In the genomic region with DNA sequence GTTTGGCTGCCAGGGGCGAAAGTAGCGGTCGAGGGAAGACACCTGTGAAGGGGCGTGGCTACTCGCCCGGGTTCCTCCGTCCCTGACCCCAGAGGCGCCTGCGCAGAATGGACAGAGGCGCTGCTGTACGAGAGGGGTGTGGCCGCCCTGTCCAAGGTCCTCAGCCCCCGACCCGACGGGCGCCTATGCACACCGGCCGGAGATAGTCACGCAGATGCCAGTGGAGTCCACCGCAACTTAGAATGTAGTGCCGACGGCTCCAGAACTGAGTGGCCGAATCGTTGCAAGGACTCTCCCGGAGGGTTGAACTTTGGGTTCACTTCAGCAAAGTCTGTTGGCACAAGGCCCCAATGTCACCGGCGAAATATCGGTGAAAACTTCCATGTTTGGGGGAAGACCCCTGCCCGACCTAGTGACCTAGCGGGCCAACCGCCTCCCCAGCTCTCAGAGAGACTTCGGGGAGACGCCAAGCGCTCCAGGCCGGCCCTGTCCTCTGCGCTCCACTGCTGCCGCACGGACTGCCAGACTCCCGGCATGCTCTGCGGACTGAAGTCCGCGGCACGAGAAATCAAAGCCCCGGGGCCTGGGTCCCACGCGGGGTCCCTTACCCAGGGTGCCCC, we compare ENCODE assay signal across 9 cellular contexts. TPM values are rescaled to one million over a fixed set of nuclear protein-coding genes. Genes with fewer than 3 reads are reported as not detected.
A peak's percentile ranks its signal among the peaks of the same experiment; 100 is the strongest.
DNase-seq lines count a peak whose midpoint lies in the region; ATAC-seq, FAIRE-seq and TF ChIP-seq lines count a peak whose summit lies in the region.
"Had no signal": no experiment of that assay in that cellular context is flagged by ENCODE, and none has a peak within 500 bp of the region (broad histone marks: within the 10 kb centered on the region; RNA-seq: fewer than 3 reads in every experiment).

No MANE protein-coding gene starts in this region.

- DNase-seq in DMS79 treated with DMSO at 0.1 percent for 48 hours (lab: John Stamatoyannopoulos, UW) (peak; percentile 93), H54 (ENCODE audit: insufficient read length, low spot score) (peak; percentile 40), LoVo (ENCODE audit: low spot score) (peak; percentile 93), SK-MEL-5 (ENCODE audit: low read depth, low spot score) (peak; percentile 85), heart right ventricle (peak; percentile 82 to 85), pons (ENCODE audit: low spot score) (peak; percentile 74), transverse colon (peak; percentile 94)
- DNase-seq in activated naive CD8-positive, alpha-beta T cell treated with anti-CD3 and anti-CD28 coated beads, Interleukin-2, amount 10 ng/mL, durations not matched to agents 7 days and 5 days = peak; percentile 79

- TF ChIP-seq POLR2A in H54 (IDR thresholded peaks at IDR 0.05; ENCODE audit: low read depth, low read length) (no peak), transverse colon (IDR thresholded peaks at IDR 0.05) (peak; percentile 21)

- 0 to 1% methylated on average over 46 of the region's 46 CpGs for WGBS in heart right ventricle, 2 donors
- WGBS in transverse colon (ENCODE audit: low coverage in 1 of 2), 2 donors = 0% methylated on average over 35 of the region's 46 CpGs; no CpG with 5 or more reads in 1 of the 2 donors

- no peaks in the 10 kb centered on the region for H3K9me3 Mint-ChIP-seq in activated naive CD8-positive, alpha-beta T cell treated with anti-CD3 and anti-CD28 coated beads, Interleukin-2, amount 10 ng/mL, durations not matched to agents 7 days and 5 days

- FAIRE-seq in H54 (lab: Jason Lieb, UNC) = peak; percentile 79

- in situ Hi-C loops in SK-MEL-5 (cut with HindIII; ENCODE audit: low pct_unique_long_range_greater_than_20kb, low sequenced_read_pairs) = no loop called here
- in situ Hi-C loops in transverse colon (cut with MboI; ENCODE audit: low pct_ligation_motif_present in 1 of 4, low pct_unique_long_range_greater_than_20kb in 1 of 4, low sequenced_read_pairs in 3 of 4) = loop anchor here in 2 of 4 donors (25.0 kb wide), 1 partner anchor 114 kb away; the partner anchor contains the start of gene ARHGAP5 (in 2 of the 2)

- H3K4me3 Mint-ChIP-seq in activated naive CD8-positive, alpha-beta T cell treated with anti-CD3 and anti-CD28 coated beads, Interleukin-2, amount 10 ng/mL, durations not matched to agents 7 days and 5 days = peak overlapping the region; percentile 90

- H3K36me3 ChIP-seq in heart right ventricle (no peaks in the 10 kb centered on the region), transverse colon (no peaks in the 10 kb centered on the region)

- peaks cover 34% of the 10 kb centered on the region for H3K4me1 Mint-ChIP-seq in activated naive CD8-positive, alpha-beta T cell treated with anti-CD3 and anti-CD28 coated beads, Interleukin-2, amount 10 ng/mL, durations not matched to agents 7 days and 5 days

- peak; percentile 55 for ATAC-seq in activated naive CD8-positive, alpha-beta T cell treated with anti-CD3 and anti-CD28 coated beads, Interleukin-2, amount 10 ng/mL, durations not matched to agents 7 days and 5 days (ENCODE audit: low read depth)
- ATAC-seq in heart right ventricle = peak; percentile 77 to 89 (median 87)

- peak overlapping the region; percentile 99 for H3K27ac Mint-ChIP-seq in activated naive CD8-positive, alpha-beta T cell treated with anti-CD3 and anti-CD28 coated beads, Interleukin-2, amount 10 ng/mL, durations not matched to agents 7 days and 5 days

- POLR2A ChIA-PET in activated naive CD8-positive, alpha-beta T cell treated with anti-CD3 and anti-CD28 coated beads, Interleukin-2, amount 10 ng/mL, durations not matched to agents 7 days and 5 days (lab: Charles Lee) = interaction anchor here (1.4 kb wide), 1 partner anchor 125 kb away, joined by 3 read pairs; no protein-coding TSS in a partner anchor

- peak overlapping the region; percentile 64 to 94 (median 90) for H3K27ac ChIP-seq in heart right ventricle
- peak overlapping the region; percentile 80 to 89 (median 85) for H3K27ac ChIP-seq in transverse colon

- H3K27me3 ChIP-seq in heart right ventricle (peaks cover 0 to 29% (median 0%) of the 10 kb centered on the region in 7 donors), transverse colon (no peaks in the 10 kb centered on the region)

- TF ChIP-seq CTCF in heart right ventricle (IDR thresholded peaks at IDR 0.05) (no peak), transverse colon (IDR thresholded peaks at IDR 0.05) (no peak)

- TF ChIP-seq EP300 in transverse colon (IDR thresholded peaks at IDR 0.05; ENCODE audit: low read depth) = no peak

- H3K36me3 Mint-ChIP-seq in activated naive CD8-positive, alpha-beta T cell treated with anti-CD3 and anti-CD28 coated beads, Interleukin-2, amount 10 ng/mL, durations not matched to agents 7 days and 5 days = peaks cover 1% of the 10 kb centered on the region

- intact Hi-C loops in heart right ventricle (cut with DNase I) (loop anchor here in 3 of 10 donors (5.0 kb wide), 2 partner anchors 51 to 124 kb away; partner anchors contain the start of gene ARHGAP5 (in 2 of the 3)), transverse colon (cut with DNase I; ENCODE audit: low total_unique reads) (loop anchor here (5.0 kb wide), 1 partner anchor 124 kb away; the partner anchor contains the start of gene ARHGAP5)

- H3K4me3 ChIP-seq in heart right ventricle = peak overlapping the region; percentile 36 to 77 (median 66)
- peak overlapping the region; percentile 21 to 75 (median 62) for H3K4me3 ChIP-seq in transverse colon

- H3K4me1 ChIP-seq in heart right ventricle (peaks cover 0 to 40% (median 15%) of the 10 kb centered on the region in 9 donors), transverse colon (peaks cover 0 to 23% (median 16%) of the 10 kb centered on the region in 4 donors)

- H3K27me3 Mint-ChIP-seq in activated naive CD8-positive, alpha-beta T cell treated with anti-CD3 and anti-CD28 coated beads, Interleukin-2, amount 10 ng/mL, durations not matched to agents 7 days and 5 days = peaks cover 6% of the 10 kb centered on the region

- H3K9me3 ChIP-seq in heart right ventricle = no peaks in the 10 kb centered on the region
- no peaks in the 10 kb centered on the region for H3K9me3 ChIP-seq in transverse colon

RNA-seq across cellular contexts. Expression of gene RNU6-7, which starts 0.5 kb away (rescaled TPM):
- total RNA-seq in SK-MEL-5 (2014; rRNA removed; shearing (Covaris generic)) = not detected in 2 replicates
- polyA plus RNA-seq in SK-MEL-5 (2015; cell fraction: cytosol; rRNA removed) = not detected in 2 replicates
- not detected in 2 replicates for polyA plus RNA-seq in SK-MEL-5 (2015; cell fraction: nucleus; rRNA removed)
- not detected for total RNA-seq in activated naive CD8-positive, alpha-beta T cell treated with anti-CD3 and anti-CD28 coated beads, Interleukin-2, amount 10 ng/mL, durations not matched to agents 7 days and 5 days
- total RNA-seq in heart right ventricle (not detected), transverse colon (not detected)
- not detected for polyA plus RNA-seq in heart right ventricle
- total RNA-seq: subcutaneous adipose tissue had no signal

RNA-seq across cellular contexts. Expression of gene RNU6-8, which starts 1.8 kb away (rescaled TPM):
- total RNA-seq in SK-MEL-5 (2014; rRNA removed; shearing (Covaris generic)) = not detected in 2 replicates
- not detected in 2 replicates for polyA plus RNA-seq in SK-MEL-5 (2015; cell fraction: cytosol; rRNA removed)
- polyA plus RNA-seq in SK-MEL-5 (2015; cell fraction: nucleus; rRNA removed) = not detected in 2 replicates
- not detected for total RNA-seq in activated naive CD8-positive, alpha-beta T cell treated with anti-CD3 and anti-CD28 coated beads, Interleukin-2, amount 10 ng/mL, durations not matched to agents 7 days and 5 days
- total RNA-seq in heart right ventricle (not detected), transverse colon (not detected)
- polyA plus RNA-seq in heart right ventricle = not detected
- total RNA-seq: subcutaneous adipose tissue had no signal

Comparison
In these comparisons a context has a peak if more than half of its experiments do, and no peak if none do; other contexts are left out.
1. Peak in every context shown above with its lines: DNase-seq, ATAC-seq, H3K4me3 ChIP-seq and H3K27ac ChIP-seq.
2. DNase-seq: peak in every context shown above with its lines; median percentile 94 in transverse colon; 93 in DMS79 treated with DMSO at 0.1 percent for 48 hours; 93 in LoVo; 85 in SK-MEL-5; 84 in heart right ventricle; 79 in activated naive CD8-positive, alpha-beta T cell treated with anti-CD3 and anti-CD28 coated beads, Interleukin-2, amount 10 ng/mL, durations not matched to agents 7 days and 5 days; 74 in pons; 40 in H54.